27 cellular contexts compared by ENCODE assay signal in genomic region chr22:48559647-48560388, GRCh38.
"Had no signal": no experiment of that assay in that cellular context is flagged by ENCODE, and none has a peak within 500 bp of the region (broad histone marks: within the 10 kb centered on the region; RNA-seq: fewer than 3 reads in every experiment).

No MANE protein-coding gene starts in this region.

- H2AFZ ChIP-seq: neural progenitor cell had no signal

- H3K4me1 ChIP-seq: neural progenitor cell, pancreas, prostate gland, right lobe of liver, sigmoid colon, stomach, thyroid gland, upper lobe of right lung, uterus had no signal

- H3K36me3 Mint-ChIP-seq: naive thymus-derived CD4-positive, alpha-beta T cell; natural killer cell; stimulated activated effector memory CD8-positive, alpha-beta T cell treated with anti-CD3 and anti-CD28 coated beads, Interleukin-12 subunit alpha, Interleukin-12 subunit beta, amount 100 ng/mL, for 72 hours; stimulated activated naive B cell treated with anti-CD40 and anti-IgM and Interleukin-4, amounts not matched to agents 10 μg/mL and 1 μg/mL and 100 μg/mL, for 72 hours; type B pancreatic cell had no signal

- H3K4me3 ChIP-seq: neural progenitor cell, pancreas, prostate gland, right lobe of liver, sigmoid colon, stomach, thoracic aorta, thyroid gland, tibial nerve, upper lobe of right lung, uterus had no signal

- ATAC-seq: naive thymus-derived CD4-positive, alpha-beta T cell; natural killer cell; pancreas; right lobe of liver; stimulated activated effector memory CD8-positive, alpha-beta T cell treated with anti-CD3 and anti-CD28 coated beads, Interleukin-12 subunit alpha, Interleukin-12 subunit beta, amount 100 ng/mL, for 72 hours; stimulated activated naive B cell treated with anti-CD40 and anti-IgM and Interleukin-4, amounts not matched to agents 10 μg/mL and 1 μg/mL and 100 μg/mL, for 72 hours; upper lobe of right lung had no signal

- H3K36me3 ChIP-seq: neural progenitor cell, neutrophil, pancreas, prostate gland, right lobe of liver, sigmoid colon, stomach, thoracic aorta, thyroid gland, tibial nerve, upper lobe of right lung, uterus had no signal

- H3K4me1 Mint-ChIP-seq: naive thymus-derived CD4-positive, alpha-beta T cell; natural killer cell; nephron; stimulated activated effector memory CD8-positive, alpha-beta T cell treated with anti-CD3 and anti-CD28 coated beads, Interleukin-12 subunit alpha, Interleukin-12 subunit beta, amount 100 ng/mL, for 72 hours; stimulated activated naive B cell treated with anti-CD40 and anti-IgM and Interleukin-4, amounts not matched to agents 10 μg/mL and 1 μg/mL and 100 μg/mL, for 72 hours had no signal

- DNase-seq: naive thymus-derived CD4-positive, alpha-beta T cell; natural killer cell; nucleus accumbens; retina; right lobe of liver; sigmoid colon; small intestine; stimulated activated CD4-positive, alpha-beta T cell treated with anti-CD3 and anti-CD28 coated beads, Interleukin-15, amount 100 ng/mL, for 24 hours; stimulated activated CD4-positive, alpha-beta T cell treated with anti-CD3 and anti-CD28 coated beads, Interleukin-2, amount 100 ng/mL, for 24 hours; stimulated activated CD4-positive, alpha-beta T cell treated with anti-CD3 and anti-CD28 coated beads, Interleukin-2, amount 100 ng/mL, for 48 hours; stimulated activated CD4-positive, alpha-beta T cell treated with anti-CD3 and anti-CD28 coated beads, Interleukin-4, amount 100 ng/mL, for 24 hours; stimulated activated naive B cell treated with anti-CD40 and anti-IgM and Interleukin-4, amounts not matched to agents 10 μg/mL and 1 μg/mL and 100 μg/mL, for 72 hours; stimulated activated naive CD4-positive, alpha-beta T cell treated with Interleukin-2 at 50 U/mL for 16 hours; stomach; thyroid gland; upper lobe of right lung; uterus had no signal

- H3K4me3 Mint-ChIP-seq: naive thymus-derived CD4-positive, alpha-beta T cell; natural killer cell; nephron; neural progenitor cell; stimulated activated effector memory CD8-positive, alpha-beta T cell treated with anti-CD3 and anti-CD28 coated beads, Interleukin-12 subunit alpha, Interleukin-12 subunit beta, amount 100 ng/mL, for 72 hours; stimulated activated naive B cell treated with anti-CD40 and anti-IgM and Interleukin-4, amounts not matched to agents 10 μg/mL and 1 μg/mL and 100 μg/mL, for 72 hours; stimulated activated naive CD8-positive, alpha-beta T cell treated with anti-CD3 and anti-CD28 coated beads, Interleukin-15, Interleukin-2, amounts not matched to agents 100 ng/mL and 50 ng/mL, for 24 hours; type B pancreatic cell had no signal

- H3K27ac Mint-ChIP-seq: naive thymus-derived CD4-positive, alpha-beta T cell; natural killer cell; nephron; neural progenitor cell; stimulated activated effector memory CD8-positive, alpha-beta T cell treated with anti-CD3 and anti-CD28 coated beads, Interleukin-12 subunit alpha, Interleukin-12 subunit beta, amount 100 ng/mL, for 72 hours; stimulated activated naive B cell treated with anti-CD40 and anti-IgM and Interleukin-4, amounts not matched to agents 10 μg/mL and 1 μg/mL and 100 μg/mL, for 72 hours; stimulated activated naive CD8-positive, alpha-beta T cell treated with anti-CD3 and anti-CD28 coated beads, Interleukin-15, Interleukin-2, amounts not matched to agents 100 ng/mL and 50 ng/mL, for 24 hours; type B pancreatic cell had no signal

- H3K27me3 ChIP-seq: neural progenitor cell, pancreas, right lobe of liver, thyroid gland, tibial nerve, upper lobe of right lung, uterus had no signal

- H3K9me3 ChIP-seq: neutrophil, pancreas, prostate gland, right lobe of liver, sigmoid colon, stomach, thoracic aorta, thyroid gland, tibial nerve, upper lobe of right lung, uterus had no signal

- H3K9ac ChIP-seq: neural progenitor cell had no signal

- H3K27me3 Mint-ChIP-seq: stimulated activated naive CD8-positive, alpha-beta T cell treated with anti-CD3 and anti-CD28 coated beads, Interleukin-15, Interleukin-2, amounts not matched to agents 100 ng/mL and 50 ng/mL, for 24 hours had no signal

- H3K4me2 ChIP-seq: neural progenitor cell had no signal

- H3K27ac ChIP-seq: neural progenitor cell, neutrophil, pancreas, prostate gland, right lobe of liver, sigmoid colon, stomach, thoracic aorta, thyroid gland, upper lobe of right lung, uterus had no signal

- H3K9me3 Mint-ChIP-seq: natural killer cell; nephron; stimulated activated effector memory CD8-positive, alpha-beta T cell treated with anti-CD3 and anti-CD28 coated beads, Interleukin-12 subunit alpha, Interleukin-12 subunit beta, amount 100 ng/mL, for 72 hours; stimulated activated naive CD8-positive, alpha-beta T cell treated with anti-CD3 and anti-CD28 coated beads, Interleukin-15, Interleukin-2, amounts not matched to agents 100 ng/mL and 50 ng/mL, for 24 hours; type B pancreatic cell had no signal
